ENCODE assay signal across 16 cellular contexts in the genomic region with DNA sequence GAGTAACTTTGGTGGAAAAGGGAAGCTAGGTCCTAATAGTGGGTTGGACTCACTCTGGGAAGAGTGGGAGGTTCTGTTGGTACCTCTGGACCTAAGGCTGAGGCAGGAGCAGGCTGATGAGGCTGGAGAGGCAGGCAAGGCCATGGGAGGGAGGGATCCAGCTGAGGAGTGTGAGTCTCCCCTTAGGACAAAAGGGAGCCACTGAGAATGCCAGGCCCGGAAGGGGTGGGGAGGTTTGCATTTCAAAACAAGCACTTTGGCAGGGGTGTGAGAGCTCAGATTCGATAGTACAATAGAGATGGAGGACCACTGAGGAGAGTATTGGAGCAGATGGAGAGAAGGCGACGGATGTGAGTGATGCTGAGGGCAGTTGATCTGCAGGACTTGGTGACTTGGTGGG.
DNase-seq lines count a peak whose midpoint lies in the region; ATAC-seq and TF ChIP-seq lines count a peak whose summit lies in the region.
"Had no signal": no experiment of that assay in that cellular context is flagged by ENCODE, and none has a peak within 500 bp of the region (broad histone marks: within the 10 kb centered on the region; RNA-seq: fewer than 3 reads in every experiment).

No MANE protein-coding gene starts in this region.

- H3K36me3 ChIP-seq in GM23338 (ENCODE audit: insufficient read depth), result no peaks in the 10 kb centered on the region
- peaks cover 56% of the 10 kb centered on the region for H3K36me3 ChIP-seq in OCI-LY3 (replicated peaks; ENCODE audit: low read depth, low read length)
- H3K36me3 ChIP-seq in mesendoderm (ENCODE audit: control insufficient read depth, insufficient read depth, low read length), result no peaks in the 10 kb centered on the region
- H3K36me3 ChIP-seq: BE2C had no signal

- no peak overlapping the region for H2BK15ac ChIP-seq in mesendoderm (replicated peaks; ENCODE audit: low read depth)

- H2AFZ ChIP-seq in GM23338, result no peak overlapping the region
- H2AFZ ChIP-seq in OCI-LY3 (ENCODE audit: low read depth, low read length), result no peak overlapping the region

- peaks cover 8% of the 10 kb centered on the region; the same call in 1 of the 2 replicates for H3K9me2 ChIP-seq in GM23338 (ENCODE audit: insufficient read depth)

- H3K4me2 ChIP-seq in GM23338 (no peak overlapping the region), OCI-LY3 (ENCODE audit: low read length) (no peak overlapping the region), mesendoderm (ENCODE audit: low read length) (no peak overlapping the region)

- no peaks in the 10 kb centered on the region for H3K79me2 ChIP-seq in GM23338 (replicated peaks; ENCODE audit: insufficient read depth)
- H3K79me2 ChIP-seq in OCI-LY3 (ENCODE audit: low read length), result no peaks in the 10 kb centered on the region
- H3K79me2 ChIP-seq in mesendoderm (ENCODE audit: control insufficient read depth, insufficient read depth, low read length), result no peaks in the 10 kb centered on the region

- CTCF ChIA-PET in T-cell (lab: Charles Lee), result no interaction called here

- no peak overlapping the region for H3K27ac ChIP-seq in GM23338 (ENCODE audit: low read depth)
- H3K27ac ChIP-seq in OCI-LY3 (ENCODE audit: low read length), result 0 out of 2 replicates have a peak overlapping the region, but pooled peaks have one; percentile 40
- H3K27ac ChIP-seq in mesendoderm (ENCODE audit: low read depth, low read length), result no peak overlapping the region

- H3K18ac ChIP-seq in mesendoderm (ENCODE audit: low read length), result no peak overlapping the region

- H3K4me3 ChIP-seq in GM23338, result no peak overlapping the region
- no peak overlapping the region for H3K4me3 ChIP-seq in OCI-LY3 (ENCODE audit: low read length)
- H3K4me3 ChIP-seq in mesendoderm (ENCODE audit: low read length), result no peak overlapping the region

- H3K23ac ChIP-seq in mesendoderm (ENCODE audit: low read length), result no peak overlapping the region

- DNase-seq in GM23338 (ENCODE audit: low spot score) (no peak), mesendoderm (no peak), T-cell (no peak), DMS53 treated with DMSO at 0.1 percent for 48 hours (lab: John Stamatoyannopoulos, UW; ENCODE audit: unreplicated experiment) (no peak)
- DNase-seq: ACHN; BE2C; C1 segment of cervical spinal cord; CD4-positive, CD25-positive, alpha-beta regulatory T cell; CD8-positive, alpha-beta memory T cell; COR-L47; DMS 273 treated with DMSO at 0.1 percent for 48 hours; DMS53; GDM1; HCEC 1CT had no signal

- H3K36me3 Mint-ChIP-seq in GM23338 (ENCODE audit: low read depth) (no peaks in the 10 kb centered on the region), T-cell (no peaks in the 10 kb centered on the region)
- H3K36me3 Mint-ChIP-seq: CD4-positive, CD25-positive, alpha-beta regulatory T cell; CD8-positive, alpha-beta memory T cell had no signal

- no peaks in the 10 kb centered on the region for H3K9me3 ChIP-seq in OCI-LY3 (ENCODE audit: insufficient read depth, low read length)
- H3K9me3 ChIP-seq: BE2C had no signal

- no peaks in the 10 kb centered on the region for H3K79me1 ChIP-seq in mesendoderm (ENCODE audit: low read length)

- no peak overlapping the region for H3K4ac ChIP-seq in mesendoderm (ENCODE audit: low read depth, low read length)

- H3K4me1 Mint-ChIP-seq in GM23338 (peaks cover 45% of the 10 kb centered on the region), T-cell (no peaks in the 10 kb centered on the region)
- H3K4me1 Mint-ChIP-seq: CD4-positive, CD25-positive, alpha-beta regulatory T cell; CD8-positive, alpha-beta memory T cell had no signal

- no peak overlapping the region for H2BK5ac ChIP-seq in mesendoderm (ENCODE audit: low read length)

- no peaks in the 10 kb centered on the region for H3K9me3 Mint-ChIP-seq in GM23338
- no peaks in the 10 kb centered on the region for H3K9me3 Mint-ChIP-seq in T-cell
- H3K9me3 Mint-ChIP-seq: CD4-positive, CD25-positive, alpha-beta regulatory T cell; CD8-positive, alpha-beta memory T cell had no signal

- no CpG with 5 or more reads among the region's 4 CpGs for WGBS in mesendoderm (ENCODE audit: extremely low coverage, insufficient coverage, low lambda C conversion rate)

- H4K5ac ChIP-seq in mesendoderm (ENCODE audit: low read length), result no peak overlapping the region

- H3K27me3 ChIP-seq in GM23338 (ENCODE audit: insufficient read depth), result no peaks in the 10 kb centered on the region
- no peaks in the 10 kb centered on the region for H3K27me3 ChIP-seq in OCI-LY3 (ENCODE audit: low read depth, low read length)
- no peaks in the 10 kb centered on the region for H3K27me3 ChIP-seq in mesendoderm (ENCODE audit: insufficient read depth, low read length, poor library complexity)
- H3K27me3 ChIP-seq: BE2C had no signal

- H2BK120ac ChIP-seq in mesendoderm (ENCODE audit: low read depth, low read length), result no peak overlapping the region

- H3K56ac ChIP-seq in mesendoderm (ENCODE audit: low read length), result peak overlapping the region; percentile 7

- TF ChIP-seq CTCF in GM23338 (conservative IDR thresholded peaks at IDR 0.05; ENCODE audit: low read depth in 2 of 2) (no peak), OCI-LY3 (IDR thresholded peaks at IDR 0.05; ENCODE audit: low read depth, low read length) (no peak)

- POLR2A ChIA-PET in T-cell (lab: Charles Lee), result no interaction called here

- no peak overlapping the region for H3K27ac Mint-ChIP-seq in GM23338
- H3K27ac Mint-ChIP-seq in T-cell, result no peak overlapping the region
- H3K27ac Mint-ChIP-seq: CD4-positive, CD25-positive, alpha-beta regulatory T cell; CD8-positive, alpha-beta memory T cell had no signal

- ATAC-seq in GM23338, result peak; percentile 55
- no peak for ATAC-seq in T-cell (replicated peaks in 1 of 4)
- no peak for ATAC-seq in GM18861 (IDR thresholded peaks at IDR 0.05; ENCODE audit: unreplicated experiment)

- H4K8ac ChIP-seq in mesendoderm (ENCODE audit: low read depth, low read length), result no peak overlapping the region

- H4K20me1 ChIP-seq in GM23338 (replicated peaks; ENCODE audit: insufficient read depth), result no peaks in the 10 kb centered on the region
- no peaks in the 10 kb centered on the region for H4K20me1 ChIP-seq in OCI-LY3 (ENCODE audit: insufficient read depth, low read length)

- H3K9ac ChIP-seq in OCI-LY3 (ENCODE audit: low read length), result no peak overlapping the region
- no peak overlapping the region for H3K9ac ChIP-seq in mesendoderm (ENCODE audit: low read length)

- H2AK5ac ChIP-seq in mesendoderm (ENCODE audit: low read length), result no peak overlapping the region

- H3K27me3 Mint-ChIP-seq in GM23338 (ENCODE audit: insufficient read depth, low read depth, poor library complexity), result peaks cover 4% of the 10 kb centered on the region
- peaks cover 1 to 10% of the 10 kb centered on the region in 2 donors for H3K27me3 Mint-ChIP-seq in T-cell

- no peaks in the 10 kb centered on the region for H3F3A ChIP-seq in GM23338 (replicated peaks; ENCODE audit: low read depth)

- H3K4me3 Mint-ChIP-seq in GM23338, result no peak overlapping the region
- no peak overlapping the region for H3K4me3 Mint-ChIP-seq in T-cell
- H3K4me3 Mint-ChIP-seq: CD4-positive, CD25-positive, alpha-beta regulatory T cell; CD8-positive, alpha-beta memory T cell had no signal

- H3K4me1 ChIP-seq in GM23338 (ENCODE audit: insufficient read depth) (peaks cover 31% of the 10 kb centered on the region), OCI-LY3 (ENCODE audit: low read length) (peaks cover 23% of the 10 kb centered on the region), mesendoderm (ENCODE audit: control insufficient read depth, low read depth, low read length) (no peaks in the 10 kb centered on the region)

TF ChIP-seq in GM23338, 12 proteins besides CTCF, POLR2A, EP300 and RAD21:
- TF ChIP-seq JUNB (IDR thresholded peaks at IDR 0.05; ENCODE audit: unreplicated experiment), result no peak
